ENCODE assay signal across 8 cellular contexts in the genomic region with DNA sequence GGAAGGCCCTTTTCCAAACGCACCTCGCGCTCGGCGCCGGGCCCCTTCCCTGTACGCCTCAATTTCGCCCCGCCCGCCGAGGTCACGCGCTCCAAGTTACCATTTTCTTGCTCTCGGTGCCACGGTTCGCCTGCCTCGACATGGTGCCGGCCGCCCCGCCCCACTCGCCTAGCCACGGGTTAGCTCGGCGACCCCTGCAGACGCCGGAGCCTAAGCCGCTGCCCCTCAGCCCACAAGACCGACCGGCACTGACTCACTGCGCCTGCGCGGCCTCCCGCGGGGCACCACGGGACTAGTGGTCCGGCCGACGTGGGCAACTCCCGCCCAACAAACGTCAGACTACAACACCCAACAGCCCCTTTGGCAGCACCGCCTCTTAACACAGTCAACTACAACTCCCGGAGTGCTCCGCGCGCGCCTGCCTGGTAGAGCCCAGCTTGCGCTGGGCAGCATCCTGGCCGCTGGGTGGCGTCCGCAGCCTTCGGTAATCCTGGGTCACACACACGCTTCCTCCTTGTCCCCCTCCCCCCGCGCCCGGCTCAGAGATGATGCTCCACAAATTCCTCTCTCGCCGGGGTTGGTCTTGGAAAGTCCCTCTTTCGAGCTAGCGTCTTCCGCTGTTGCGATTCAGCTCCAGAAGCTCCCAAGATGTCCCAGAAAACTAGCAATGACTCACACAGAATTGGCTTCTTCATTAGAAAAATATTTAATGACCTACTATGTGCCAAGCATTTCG.
A peak's percentile ranks its signal among the peaks of the same experiment; 100 is the strongest.
DNase-seq lines count a peak whose midpoint lies in the region; ATAC-seq lines count a peak whose summit lies in the region.

TSS of gene TRAPPC3 (minus strand) at position 250 of the 736 bp plus-strand sequence. CDS start at position 142, 108 bp downstream.

- ATAC-seq in GM19025 (IDR thresholded peaks at IDR 0.05; ENCODE audit: low read depth, unreplicated experiment), result peak; percentile 92
- ATAC-seq in HG03342 (IDR thresholded peaks at IDR 0.05; ENCODE audit: unreplicated experiment), result peak; percentile 87

- peak; percentile 97 to 98 for DNase-seq in AML-193 (lab: John Stamatoyannopoulos, UW)
- peak; percentile 98 for DNase-seq in NCI-H345 treated with DMSO at 0.1 percent for 48 hours (lab: John Stamatoyannopoulos, UW; ENCODE audit: unreplicated experiment)
- DNase-seq in activated CD4-positive, CD25-positive, alpha-beta regulatory T cell (lab: John Stamatoyannopoulos, UW), result peak; percentile 98 to 99 (median 99)
- peak; percentile 99 for DNase-seq in central memory CD4-positive, alpha-beta T cell
- peak; percentile 99 for DNase-seq in inferior parietal cortex (ENCODE audit: extremely low spot score)
- peak; percentile 98 to 99 for DNase-seq in stimulated activated CD4-positive, alpha-beta T cell treated with anti-CD3 and anti-CD28 coated beads, Interleukin-12 subunit alpha, Interleukin-12 subunit beta, amount 100 ng/mL, for 24 hours (ENCODE audit: low read depth in 2 of 2)

Comparison
In these comparisons a context has a peak if more than half of its experiments do, and no peak if none do; other contexts are left out.
1. Peak in every context shown above with its lines: DNase-seq and ATAC-seq.